In the genomic region with DNA sequence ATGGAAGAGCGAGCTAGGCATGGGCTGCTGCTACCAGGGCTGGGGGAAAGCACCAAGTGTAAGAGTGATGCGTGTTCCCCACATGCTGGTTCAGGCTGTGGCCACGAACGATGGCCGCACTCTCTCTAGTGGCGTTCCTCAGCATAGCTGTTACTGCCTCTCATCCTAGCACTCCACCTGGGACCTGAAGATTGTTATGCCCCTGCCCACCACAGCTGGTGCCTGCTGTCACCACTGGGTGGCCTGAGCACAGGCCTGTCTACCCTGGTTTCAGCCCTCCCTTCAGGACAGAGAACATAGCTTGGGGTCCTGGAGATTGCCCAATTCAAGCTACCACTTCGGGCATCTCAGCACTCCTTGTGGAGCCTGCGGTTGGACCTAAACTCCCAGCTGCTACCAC, we compare ENCODE assay signal across 2 cellular contexts.
TF ChIP-seq lines count a peak whose summit lies in the region.

No MANE protein-coding gene starts in this region.

TF ChIP-seq in H1, 55 proteins besides CTCF, POLR2A, EP300 and RAD21:
- TF ChIP-seq SIRT6 (IDR thresholded peaks at IDR 0.05; ENCODE audit: low read length) (no peak), SP2 (IDR thresholded peaks at IDR 0.05; ENCODE audit: low read length) (no peak), SIN3A (conservative IDR thresholded peaks at IDR 0.05 in 1 of 2, IDR thresholded peaks at IDR 0.05 in 1 of 2; ENCODE audit: low read depth in 1 of 2, low read length in 2 of 2) (no peak), SRF (IDR thresholded peaks at IDR 0.05; ENCODE audit: low read depth, low read length) (no peak)
TF ChIP-seq in H1: peak in this region for 0.

TF ChIP-seq in HepG2, 621 proteins besides CTCF, POLR2A, EP300 and RAD21:
- TF ChIP-seq RELA (CRISPR knock-in tag; IDR thresholded peaks at IDR 0.05), result no peak
- TF ChIP-seq, protein P1, sequence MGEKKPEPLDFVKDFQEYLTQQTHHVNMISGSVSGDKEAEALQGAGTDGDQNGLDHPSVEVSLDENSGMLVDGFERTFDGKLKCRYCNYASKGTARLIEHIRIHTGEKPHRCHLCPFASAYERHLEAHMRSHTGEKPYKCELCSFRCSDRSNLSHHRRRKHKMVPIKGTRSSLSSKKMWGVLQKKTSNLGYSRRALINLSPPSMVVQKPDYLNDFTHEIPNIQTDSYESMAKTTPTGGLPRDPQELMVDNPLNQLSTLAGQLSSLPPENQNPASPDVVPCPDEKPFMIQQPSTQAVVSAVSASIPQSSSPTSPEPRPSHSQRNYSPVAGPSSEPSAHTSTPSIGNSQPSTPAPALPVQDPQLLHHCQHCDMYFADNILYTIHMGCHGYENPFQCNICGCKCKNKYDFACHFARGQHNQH (CRISPR knock-in tag; IDR thresholded peaks at IDR 0.05), result no peak
- no peak for TF ChIP-seq ZSCAN29 (CRISPR knock-in tag; conservative IDR thresholded peaks at IDR 0.05)
- TF ChIP-seq MED1 (CRISPR knock-in tag; IDR thresholded peaks at IDR 0.05), result no peak
- TF ChIP-seq RBM22 (optimal IDR thresholded peaks at IDR 0.05; ENCODE audit: low read length), result no peak
- TF ChIP-seq, protein P2, sequence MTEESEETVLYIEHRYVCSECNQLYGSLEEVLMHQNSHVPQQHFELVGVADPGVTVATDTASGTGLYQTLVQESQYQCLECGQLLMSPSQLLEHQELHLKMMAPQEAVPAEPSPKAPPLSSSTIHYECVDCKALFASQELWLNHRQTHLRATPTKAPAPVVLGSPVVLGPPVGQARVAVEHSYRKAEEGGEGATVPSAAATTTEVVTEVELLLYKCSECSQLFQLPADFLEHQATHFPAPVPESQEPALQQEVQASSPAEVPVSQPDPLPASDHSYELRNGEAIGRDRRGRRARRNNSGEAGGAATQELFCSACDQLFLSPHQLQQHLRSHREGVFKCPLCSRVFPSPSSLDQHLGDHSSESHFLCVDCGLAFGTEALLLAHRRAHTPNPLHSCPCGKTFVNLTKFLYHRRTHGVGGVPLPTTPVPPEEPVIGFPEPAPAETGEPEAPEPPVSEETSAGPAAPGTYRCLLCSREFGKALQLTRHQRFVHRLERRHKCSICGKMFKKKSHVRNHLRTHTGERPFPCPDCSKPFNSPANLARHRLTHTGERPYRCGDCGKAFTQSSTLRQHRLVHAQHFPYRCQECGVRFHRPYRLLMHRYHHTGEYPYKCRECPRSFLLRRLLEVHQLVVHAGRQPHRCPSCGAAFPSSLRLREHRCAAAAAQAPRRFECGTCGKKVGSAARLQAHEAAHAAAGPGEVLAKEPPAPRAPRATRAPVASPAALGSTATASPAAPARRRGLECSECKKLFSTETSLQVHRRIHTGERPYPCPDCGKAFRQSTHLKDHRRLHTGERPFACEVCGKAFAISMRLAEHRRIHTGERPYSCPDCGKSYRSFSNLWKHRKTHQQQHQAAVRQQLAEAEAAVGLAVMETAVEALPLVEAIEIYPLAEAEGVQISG (CRISPR knock-in tag; IDR thresholded peaks at IDR 0.05), result no peak
- TF ChIP-seq PHF5A (CRISPR knock-in tag; IDR thresholded peaks at IDR 0.05; ENCODE audit: low read depth, unreplicated experiment), result no peak
- TF ChIP-seq, protein P3, sequence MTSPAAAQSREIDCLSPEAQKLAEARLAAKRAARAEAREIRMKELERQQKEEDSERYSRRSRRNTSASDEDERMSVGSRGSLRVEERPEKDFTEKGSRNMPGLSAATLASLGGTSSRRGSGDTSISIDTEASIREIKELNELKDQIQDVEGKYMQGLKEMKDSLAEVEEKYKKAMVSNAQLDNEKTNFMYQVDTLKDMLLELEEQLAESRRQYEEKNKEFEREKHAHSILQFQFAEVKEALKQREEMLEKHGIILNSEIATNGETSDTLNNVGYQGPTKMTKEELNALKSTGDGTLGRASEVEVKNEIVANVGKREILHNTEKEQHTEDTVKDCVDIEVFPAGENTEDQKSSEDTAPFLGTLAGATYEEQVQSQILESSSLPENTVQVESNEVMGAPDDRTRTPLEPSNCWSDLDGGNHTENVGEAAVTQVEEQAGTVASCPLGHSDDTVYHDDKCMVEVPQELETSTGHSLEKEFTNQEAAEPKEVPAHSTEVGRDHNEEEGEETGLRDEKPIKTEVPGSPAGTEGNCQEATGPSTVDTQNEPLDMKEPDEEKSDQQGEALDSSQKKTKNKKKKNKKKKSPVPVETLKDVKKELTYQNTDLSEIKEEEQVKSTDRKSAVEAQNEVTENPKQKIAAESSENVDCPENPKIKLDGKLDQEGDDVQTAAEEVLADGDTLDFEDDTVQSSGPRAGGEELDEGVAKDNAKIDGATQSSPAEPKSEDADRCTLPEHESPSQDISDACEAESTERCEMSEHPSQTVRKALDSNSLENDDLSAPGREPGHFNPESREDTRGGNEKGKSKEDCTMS (CRISPR knock-in tag; conservative IDR thresholded peaks at IDR 0.05), result no peak
- TF ChIP-seq ZNF430 (CRISPR knock-in tag; IDR thresholded peaks at IDR 0.05), result no peak
- TF ChIP-seq GFI1 (CRISPR knock-in tag; IDR thresholded peaks at IDR 0.05; ENCODE audit: borderline replicate concordance), result no peak
TF ChIP-seq in HepG2: peak in this region for 0.
